ENCODE assay signal across 13 cellular contexts in genomic region chr1:84603223-84603622, GRCh38. TPM values are rescaled to one million over a fixed set of nuclear protein-coding genes. Genes with fewer than 3 reads are reported as not detected.
A peak's percentile ranks its signal among the peaks of the same experiment; 100 is the strongest.
DNase-seq lines count a peak whose midpoint lies in the region; ATAC-seq and TF ChIP-seq lines count a peak whose summit lies in the region.
"Had no signal": no experiment of that assay in that cellular context is flagged by ENCODE, and none has a peak within 500 bp of the region (broad histone marks: within the 10 kb centered on the region; RNA-seq: fewer than 3 reads in every experiment).

No MANE protein-coding gene starts in this region.

- CTCF ChIA-PET in IMR-90 (lab: Yijun Ruan, JAX): interaction anchor here (1.7 kb wide), 1 partner anchor 9 kb away, joined by 6 read pairs; no protein-coding TSS in a partner anchor

- BruUV-seq in IMR-90 (replicated peaks; lab: Mats Ljungman, UMichigan): no TSS peak

- DNase-seq in IMR-90 (peak; percentile 68), breast epithelium (ENCODE audit: low spot score in 2 of 2) (no peak), right cardiac atrium (peak in 1 of 3 donors; percentile 52), amniotic stem cell (lab: John Stamatoyannopoulos, UW) (no peak), HuH-7.5 (ENCODE audit: low spot score) (no peak)
- DNase-seq in activated CD4-positive, alpha-beta T cell treated with anti-CD3 and anti-CD28 coated beads for 1 hour: no peak
- DNase-seq: activated effector memory CD4-positive, alpha-beta T cell treated with anti-CD3 and anti-CD28 coated beads, Interleukin-2, amount 50 U/mL, for 16 hours; effector memory CD8-positive, alpha-beta T cell; stimulated activated CD4-positive, alpha-beta T cell treated with anti-CD3 and anti-CD28 coated beads, Interleukin-4, amount 100 ng/mL, for 4 hours had no signal

- H3K9ac ChIP-seq in IMR-90 (ENCODE audit: low read depth, low read length) (peak overlapping the region; percentile 23; the same call in 1 of the 2 replicates), subcutaneous abdominal adipose tissue (ENCODE audit: low read length in 5 of 5) (no peak overlapping the region)
- H3K9ac ChIP-seq: KMS-11 had no signal

- peak overlapping the region; percentile 76 for H3K23ac ChIP-seq in IMR-90 (ENCODE audit: low read depth, low read length)

- H2BK120ac ChIP-seq in IMR-90 (ENCODE audit: low read depth, low read length): peak overlapping the region; percentile 88

- H3K27me3 ChIP-seq in IMR-90 (ENCODE audit: control insufficient read depth, insufficient read depth, low read length) (no peaks in the 10 kb centered on the region), breast epithelium (no peaks in the 10 kb centered on the region), right cardiac atrium (ENCODE audit: control insufficient read depth, insufficient read depth) (no peaks in the 10 kb centered on the region), subcutaneous abdominal adipose tissue (ENCODE audit: control insufficient read depth in 5 of 5, insufficient read depth in 4 of 5, low read length in 5 of 5) (no peaks in the 10 kb centered on the region)

- H3K9me3 ChIP-seq in IMR-90 (ENCODE audit: control insufficient read depth, insufficient read depth, low read length) (peaks cover 4% of the 10 kb centered on the region), breast epithelium (peaks cover 10 to 19% of the 10 kb centered on the region in 2 donors), right cardiac atrium (ENCODE audit: control insufficient read depth, low read length) (no peaks in the 10 kb centered on the region), subcutaneous abdominal adipose tissue (ENCODE audit: control insufficient read depth in 5 of 5, low read length in 5 of 5) (peaks cover 0 to 15% (median 8%) of the 10 kb centered on the region in 5 donors)

- peak overlapping the region; percentile 79 for H3K14ac ChIP-seq in IMR-90 (replicated peaks; ENCODE audit: low read depth, low read length)

- no peak overlapping the region for H3K4me3 ChIP-seq in IMR-90 (ENCODE audit: insufficient read depth, low read depth, low read length)
- H3K4me3 ChIP-seq in breast epithelium: peak overlapping the region in 2 of 3 donors; percentile 27 to 57
- no peak overlapping the region for H3K4me3 ChIP-seq in right cardiac atrium (ENCODE audit: low read length)
- no peak overlapping the region for H3K4me3 ChIP-seq in subcutaneous abdominal adipose tissue (ENCODE audit: low read depth in 1 of 5, low read length in 5 of 5)

- no CpG with 5 or more reads among the region's 2 CpGs for WGBS in IMR-90 (ENCODE audit: extremely low coverage in 2 of 2, insufficient read length in 1 of 2), 2 experiments
- 22% methylated on average over 2 of the region's 2 CpGs for WGBS in right cardiac atrium

- H3K4me2 ChIP-seq in IMR-90 (ENCODE audit: low read depth, low read length): peak overlapping the region; percentile 87
- H3K4me2 ChIP-seq: KMS-11 had no signal

- peak overlapping the region; percentile 87 for H2AFZ ChIP-seq in IMR-90 (replicated peaks; ENCODE audit: low read length, poor library complexity)

- no peak for TF ChIP-seq CTCF in IMR-90 (conservative IDR thresholded peaks at IDR 0.05; ENCODE audit: low read depth, low read length)
- no peak for TF ChIP-seq CTCF in breast epithelium (IDR thresholded peaks at IDR 0.05)

- peak overlapping the region; percentile 42; the same call in 1 of the 3 replicates for H2BK15ac ChIP-seq in IMR-90 (ENCODE audit: low read depth, low read length)

- no peak overlapping the region for H2AK9ac ChIP-seq in IMR-90 (replicated peaks; ENCODE audit: low read depth, low read length, poor library complexity)

- dilution Hi-C loops in IMR-90 (cut with HindIII; ENCODE audit: low sequenced_read_pairs, unreplicated experiment): no loop called here

- H3K79me1 ChIP-seq in IMR-90 (ENCODE audit: low read depth in 1 of 2, low read length in 2 of 2): no peaks in the 10 kb centered on the region

- peak overlapping the region; percentile 16; the same call in 1 of the 2 replicates for H3K56ac ChIP-seq in IMR-90 (ENCODE audit: extremely low read depth, insufficient read depth, low read length)

- ATAC-seq in IMR-90 (ENCODE audit: low read depth): peak; percentile 50
- peak; percentile 59 to 83 for ATAC-seq in right cardiac atrium
- ATAC-seq in GM18498 (IDR thresholded peaks at IDR 0.05; ENCODE audit: unreplicated experiment): no peak
- ATAC-seq: activated CD4-positive, CD25-positive, alpha-beta regulatory T cell treated with anti-CD3 and anti-CD28 coated beads, Interleukin-2, amount 50 U/mL, for 24 hours; effector memory CD8-positive, alpha-beta T cell had no signal

- H3K27ac ChIP-seq in IMR-90 (ENCODE audit: insufficient read depth, low read length): peak overlapping the region; percentile 14; the same call in 1 of the 2 replicates
- H3K27ac ChIP-seq in breast epithelium: peak overlapping the region; percentile 62 to 74
- H3K27ac ChIP-seq in right cardiac atrium (ENCODE audit: low read length): peak overlapping the region; percentile 79
- H3K27ac ChIP-seq in subcutaneous abdominal adipose tissue (ENCODE audit: low read depth, low read length): peak overlapping the region; percentile 29
- H3K27ac ChIP-seq: KMS-11 had no signal

- intact Hi-C loops in IMR-90 (cut with micrococcal nuclease) (no loop called here), breast epithelium (cut with DNase I; ENCODE audit: low total_unique reads) (loop anchor here (10.0 kb wide), 1 partner anchor 1038 kb away; no protein-coding TSS in a partner anchor), right cardiac atrium (cut with DNase I) (loop anchor here in 3 of 4 donors (5.0 to 10.0 kb wide), 4 partner anchors 148 to 468 kb away; no protein-coding TSS in a partner anchor)

- peak overlapping the region; percentile 68; the same call in 1 of the 2 replicates for H3K18ac ChIP-seq in IMR-90 (ENCODE audit: low read depth, low read length)

- H3K4ac ChIP-seq in IMR-90 (ENCODE audit: low read depth, low read length): peak overlapping the region; percentile 79

- POLR2A ChIA-PET in IMR-90 (lab: Charles Lee; ENCODE audit: unreplicated experiment): interaction anchor here (0.6 kb wide), 1 partner anchor 97 kb away, joined by 3 read pairs; the partner anchor contains the start of gene SPATA1

- no peak overlapping the region; the same call in 1 of the 2 replicates for H4K91ac ChIP-seq in IMR-90 (ENCODE audit: insufficient read depth, low read depth, low read length)

- H2AK5ac ChIP-seq in IMR-90 (ENCODE audit: low read depth, low read length): no peak overlapping the region; the same call in 1 of the 2 replicates

- peak overlapping the region; percentile 75 for H2BK5ac ChIP-seq in IMR-90 (ENCODE audit: low read depth, low read length, poor library complexity, severe bottlenecking)

- peak overlapping the region; percentile 73; the same call in 1 of the 2 replicates for H2BK20ac ChIP-seq in IMR-90 (ENCODE audit: low read depth, low read length)

- peaks cover 17% of the 10 kb centered on the region for H3K4me1 ChIP-seq in IMR-90 (ENCODE audit: control insufficient read depth, insufficient read depth, low read length)
- H3K4me1 ChIP-seq in breast epithelium: no peaks in the 10 kb centered on the region
- H3K4me1 ChIP-seq in right cardiac atrium (ENCODE audit: control insufficient read depth, insufficient read depth, low read length): peaks cover 2% of the 10 kb centered on the region
- H3K4me1 ChIP-seq in subcutaneous abdominal adipose tissue (ENCODE audit: control insufficient read depth in 5 of 5, insufficient read depth in 5 of 5, low read length in 5 of 5): peaks cover 0 to 7% (median 3%) of the 10 kb centered on the region in 5 donors

- 0 out of 2 replicates have a peak, but pooled peaks have one; percentile 36 for TF ChIP-seq POLR2A in IMR-90 (IDR thresholded peaks at IDR 0.05; ENCODE audit: low read depth, low read length)
- TF ChIP-seq POLR2A in breast epithelium (IDR thresholded peaks at IDR 0.05): no peak

- H4K5ac ChIP-seq in IMR-90 (ENCODE audit: low read depth, low read length): peak overlapping the region; percentile 75; the same call in 1 of the 2 replicates

- no peaks in the 10 kb centered on the region for H4K20me1 ChIP-seq in IMR-90 (ENCODE audit: insufficient read depth, low read length)

- peaks cover 16% of the 10 kb centered on the region for H3K9me1 ChIP-seq in IMR-90 (ENCODE audit: insufficient read depth, low read length)

- in situ Hi-C loops in IMR-90 (cut with MboI; ENCODE audit: low sequenced_read_pairs): loop anchor here (25.0 kb wide), 2 partner anchors 334 to 466 kb away; partner anchors contain the start of gene PRKACB

- TF ChIP-seq RAD21 in IMR-90 (IDR thresholded peaks at IDR 0.05; ENCODE audit: low read length): no peak

- peak overlapping the region in 1 of 2 experiments; percentile 61; a peak in 1 of 4 replicates for H4K8ac ChIP-seq in IMR-90 (ENCODE audit: low read depth in 2 of 2, low read length in 2 of 2)

- H3K36me3 ChIP-seq in IMR-90 (ENCODE audit: control insufficient read depth, insufficient read depth, low read length) (no peaks in the 10 kb centered on the region), breast epithelium (no peaks in the 10 kb centered on the region), subcutaneous abdominal adipose tissue (ENCODE audit: control insufficient read depth in 5 of 5, insufficient read depth in 5 of 5, low read length in 5 of 5) (no peaks in the 10 kb centered on the region)

TF ChIP-seq in IMR-90, 13 proteins besides CTCF, POLR2A, EP300 and RAD21:
- TF ChIP-seq, protein P1, sequence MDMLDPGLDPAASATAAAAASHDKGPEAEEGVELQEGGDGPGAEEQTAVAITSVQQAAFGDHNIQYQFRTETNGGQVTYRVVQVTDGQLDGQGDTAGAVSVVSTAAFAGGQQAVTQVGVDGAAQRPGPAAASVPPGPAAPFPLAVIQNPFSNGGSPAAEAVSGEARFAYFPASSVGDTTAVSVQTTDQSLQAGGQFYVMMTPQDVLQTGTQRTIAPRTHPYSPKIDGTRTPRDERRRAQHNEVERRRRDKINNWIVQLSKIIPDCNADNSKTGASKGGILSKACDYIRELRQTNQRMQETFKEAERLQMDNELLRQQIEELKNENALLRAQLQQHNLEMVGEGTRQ (IDR thresholded peaks at IDR 0.05; ENCODE audit: low read depth, low read length): no peak
- peak; percentile 9; the same call in 1 of the 2 replicates for TF ChIP-seq MAFK (IDR thresholded peaks at IDR 0.05; ENCODE audit: low read depth, low read length)
TF ChIP-seq in IMR-90: peak in this region for 1.

RNA-seq across cellular contexts. Expression of gene CTBS, which starts 29.0 kb away (rescaled TPM):
- 5.9 and 8.1 TPM in 2 replicates for total RNA-seq in IMR-90 (2012; rRNA removed)
- polyA plus RNA-seq in IMR-90 (2012; rRNA removed): 9.8 and 12.4 TPM in 2 replicates
- 2.6 and 3.8 TPM in 2 replicates for polyA plus RNA-seq in IMR-90 (2012; cell fraction: cytosol; rRNA removed)
- polyA plus RNA-seq in IMR-90 (2012; cell fraction: nucleus; rRNA removed; ENCODE audit: low replicate concordance): 1.3 and 6.1 TPM in 2 replicates
- total RNA-seq in breast epithelium: 10 to 100 TPM; 18.4 to 22.9 (median 22.5) TPM
- total RNA-seq in right cardiac atrium: 10 to 100 TPM in 3 of 4 donors, 1 to 10 TPM in 1; 8.4 to 13.3 (median 10.9) TPM
- 5.0 TPM for polyA plus RNA-seq in right cardiac atrium

Comparison
In these comparisons a context has a peak if more than half of its experiments do, and no peak if none do; other contexts are left out.
1. H3K27ac ChIP-seq: peak in every context shown above with its lines; median percentile 79 in right cardiac atrium; 68 in breast epithelium; 29 in subcutaneous abdominal adipose tissue; 14 in IMR-90.
2. H3K4me3 ChIP-seq: peak in breast epithelium (2 of 3); none in IMR-90 (single experiment), right cardiac atrium (single experiment) and subcutaneous abdominal adipose tissue (0 of 5).